ENCODE assay signal across 14 cellular contexts in genomic region chr5:150600951-150601773, GRCh38. TPM values are rescaled to one million over a fixed set of nuclear protein-coding genes. Genes with fewer than 3 reads are reported as not detected.
A peak's percentile ranks its signal among the peaks of the same experiment; 100 is the strongest.
DNase-seq lines count a peak whose midpoint lies in the region; ATAC-seq and TF ChIP-seq lines count a peak whose summit lies in the region.
"Had no signal": no experiment of that assay in that cellular context is flagged by ENCODE, and none has a peak within 500 bp of the region (broad histone marks: within the 10 kb centered on the region; RNA-seq: fewer than 3 reads in every experiment).

No MANE protein-coding gene starts in this region.

- H3K27me3 ChIP-seq in left lung = no peaks in the 10 kb centered on the region
- H3K27me3 ChIP-seq: adrenal gland had no signal

- TF ChIP-seq CTCF in brain (conservative IDR thresholded peaks at IDR 0.05) (no peak), left lung (IDR thresholded peaks at IDR 0.05) (no peak), natural killer cell (IDR thresholded peaks at IDR 0.05) (no peak)

- DNase-seq in GM03348 (ENCODE audit: low spot score) = peak; percentile 63
- DNase-seq in left lung = no peak
- no peak for DNase-seq in stimulated activated naive B cell treated with anti-CD40 and anti-IgM and Interleukin-4, amounts not matched to agents 10 μg/mL and 1 μg/mL and 100 μg/mL, for 72 hours
- DNase-seq in natural killer cell = no peak
- no peak for DNase-seq in MV-4-11 (lab: John Stamatoyannopoulos, UW)
- DNase-seq: adrenal gland; CD4-positive, CD25-positive, alpha-beta regulatory T cell; KBM-7; NCI-H1694 treated with DMSO at 0.1 percent for 48 hours; NCI-H774 had no signal

- H3K36me3 Mint-ChIP-seq in brain (no peaks in the 10 kb centered on the region), natural killer cell (no peaks in the 10 kb centered on the region)
- H3K36me3 Mint-ChIP-seq in stimulated activated naive B cell treated with anti-CD40 and anti-IgM and Interleukin-4, amounts not matched to agents 10 μg/mL and 1 μg/mL and 100 μg/mL, for 72 hours = no peaks in the 10 kb centered on the region
- H3K36me3 Mint-ChIP-seq: CD4-positive, CD25-positive, alpha-beta regulatory T cell had no signal

- H3K27me3 Mint-ChIP-seq in brain (peaks cover 3% of the 10 kb centered on the region), natural killer cell (ENCODE audit: low read depth in 2 of 2) (peaks cover 0 to 4% of the 10 kb centered on the region in 2 donors)
- H3K27me3 Mint-ChIP-seq in stimulated activated naive B cell treated with anti-CD40 and anti-IgM and Interleukin-4, amounts not matched to agents 10 μg/mL and 1 μg/mL and 100 μg/mL, for 72 hours = no peaks in the 10 kb centered on the region

- H3K4me1 Mint-ChIP-seq in brain = peaks cover 57% of the 10 kb centered on the region
- H3K4me1 Mint-ChIP-seq in stimulated activated naive B cell treated with anti-CD40 and anti-IgM and Interleukin-4, amounts not matched to agents 10 μg/mL and 1 μg/mL and 100 μg/mL, for 72 hours = peaks cover 9 to 16% of the 10 kb centered on the region in 2 donors
- no peaks in the 10 kb centered on the region for H3K4me1 Mint-ChIP-seq in natural killer cell
- H3K4me1 Mint-ChIP-seq: CD4-positive, CD25-positive, alpha-beta regulatory T cell had no signal

- H3K4me1 ChIP-seq in left lung = peaks cover 12 to 29% of the 10 kb centered on the region in 2 donors

- H3K9me3 Mint-ChIP-seq in brain = no peaks in the 10 kb centered on the region
- H3K9me3 Mint-ChIP-seq in stimulated activated naive B cell treated with anti-CD40 and anti-IgM and Interleukin-4, amounts not matched to agents 10 μg/mL and 1 μg/mL and 100 μg/mL, for 72 hours = no peaks in the 10 kb centered on the region
- no peaks in the 10 kb centered on the region for H3K9me3 Mint-ChIP-seq in natural killer cell
- H3K9me3 Mint-ChIP-seq: CD4-positive, CD25-positive, alpha-beta regulatory T cell had no signal

- H3K27ac Mint-ChIP-seq in brain (peak overlapping the region in 3 of 5 experiments; percentile 74 to 90 (median 75)), natural killer cell (no peak overlapping the region)
- peak overlapping the region; percentile 66 for H3K27ac Mint-ChIP-seq in stimulated activated naive B cell treated with anti-CD40 and anti-IgM and Interleukin-4, amounts not matched to agents 10 μg/mL and 1 μg/mL and 100 μg/mL, for 72 hours
- H3K27ac Mint-ChIP-seq: CD4-positive, CD25-positive, alpha-beta regulatory T cell had no signal

- ATAC-seq in left lung (peak; percentile 12), GM21360 (IDR thresholded peaks at IDR 0.05; ENCODE audit: unreplicated experiment) (no peak), GM18907 (IDR thresholded peaks at IDR 0.05; ENCODE audit: unreplicated experiment) (no peak), natural killer cell (no peak)
- no peak for ATAC-seq in stimulated activated naive B cell treated with anti-CD40 and anti-IgM and Interleukin-4, amounts not matched to agents 10 μg/mL and 1 μg/mL and 100 μg/mL, for 72 hours (replicated peaks)

- no peaks in the 10 kb centered on the region for H3K9me3 ChIP-seq in left lung
- H3K9me3 ChIP-seq: adrenal gland had no signal

- peak overlapping the region in 1 of 2 donors; percentile 25 for H3K27ac ChIP-seq in left lung

- intact Hi-C loops in left lung (cut with DNase I) = no loop called here
- intact Hi-C loops in natural killer cell (cut with micrococcal nuclease) = no loop called here

- H3K4me3 ChIP-seq in left lung = no peak overlapping the region
- H3K4me3 ChIP-seq: adrenal gland, lung had no signal

- H3K4me3 Mint-ChIP-seq in brain (peak overlapping the region in 3 of 5 experiments; percentile 60 to 74 (median 63)), natural killer cell (no peak overlapping the region)
- no peak overlapping the region for H3K4me3 Mint-ChIP-seq in stimulated activated naive B cell treated with anti-CD40 and anti-IgM and Interleukin-4, amounts not matched to agents 10 μg/mL and 1 μg/mL and 100 μg/mL, for 72 hours
- H3K4me3 Mint-ChIP-seq: CD4-positive, CD25-positive, alpha-beta regulatory T cell had no signal

- no peaks in the 10 kb centered on the region for H3K36me3 ChIP-seq in left lung
- H3K36me3 ChIP-seq: adrenal gland had no signal

RNA-seq across cellular contexts. Expression of gene SYNPO, which starts 39.3 kb away (rescaled TPM):
- 50.7 TPM for polyA plus RNA-seq in brain (ENCODE audit: insufficient read depth, low read depth, low replicate concordance)
- total RNA-seq in left lung (100 to 1,000 TPM in 1 of 2 donors, 10 to 100 TPM in 1; 80.4 to 114 TPM), natural killer cell (under 1 TPM in 2 of 3 donors, not detected in 1; 0.16 to 0.48 TPM)
- polyA plus RNA-seq: CD4-positive, CD25-positive, alpha-beta regulatory T cell had no signal

RNA-seq across cellular contexts. Expression of gene MYOZ3, which starts 59.9 kb away (rescaled TPM):
- polyA plus RNA-seq in brain (ENCODE audit: insufficient read depth, low read depth, low replicate concordance) = 0.24 TPM
- total RNA-seq in left lung = 1 to 10 TPM in 1 of 2 donors, under 1 TPM in 1; 0.79 to 3.1 TPM
- total RNA-seq in natural killer cell = not detected
- total RNA-seq: CD4-positive, CD25-positive, alpha-beta regulatory T cell had no signal

Comparison
In these comparisons a context has a peak if more than half of its experiments do, and no peak if none do; other contexts are left out.
1. H3K27ac Mint-ChIP-seq: peak in brain (3 of 5) and stimulated activated naive B cell treated with anti-CD40 and anti-IgM and Interleukin-4, amounts not matched to agents 10 μg/mL and 1 μg/mL and 100 μg/mL, for 72 hours (single experiment); none in natural killer cell (0 of 2).
2. H3K4me3 Mint-ChIP-seq: peak in brain (3 of 5); none in stimulated activated naive B cell treated with anti-CD40 and anti-IgM and Interleukin-4, amounts not matched to agents 10 μg/mL and 1 μg/mL and 100 μg/mL, for 72 hours (0 of 2) and natural killer cell (single experiment).
3. RNA of gene SYNPO, which starts 39.3 kb away (total RNA-seq): 80.4 to 114 TPM in left lung; 0.16 to 0.48 TPM in natural killer cell; every median in the first group is over 10 times any median in the second.